35 cellular contexts compared by ENCODE assay signal in genomic region chr9:77770340-77770739, GRCh38.
DNase-seq lines count a peak whose midpoint lies in the region; ATAC-seq, FAIRE-seq and TF ChIP-seq lines count a peak whose summit lies in the region.
"Had no signal": no experiment of that assay in that cellular context is flagged by ENCODE, and none has a peak within 500 bp of the region (broad histone marks: within the 10 kb centered on the region; RNA-seq: fewer than 3 reads in every experiment).

No MANE protein-coding gene starts in this region.

- intact Hi-C loops in lower leg skin (cut with DNase I; ENCODE audit: low total_unique reads): no loop called here

- H3K27me3 ChIP-seq in CD4-positive, CD25-positive, alpha-beta regulatory T cell (ENCODE audit: control insufficient read depth, insufficient read depth, low read length): no peaks in the 10 kb centered on the region
- H3K27me3 ChIP-seq: gastrocnemius medialis, MG63, pancreas, uterus had no signal

- no peaks in the 10 kb centered on the region for H3K4me1 ChIP-seq in CD4-positive, CD25-positive, alpha-beta regulatory T cell (ENCODE audit: control insufficient read depth, insufficient read depth, low read length, poor library complexity, severe bottlenecking)
- H3K4me1 ChIP-seq: A549, gastrocnemius medialis, pancreas, uterus had no signal

- peaks cover 25% of the 10 kb centered on the region for H3K36me3 Mint-ChIP-seq in CD4-positive, CD25-positive, alpha-beta regulatory T cell
- H3K36me3 Mint-ChIP-seq: natural killer cell treated with Interleukin-12 subunit alpha and Interleukin-12 subunit beta and Interleukin-15 and Interleukin-18, amount 100 ng/mL, for 72 hours had no signal

- DNase-seq in CD4-positive, CD25-positive, alpha-beta regulatory T cell: no peak
- peak; percentile 15 for DNase-seq in astrocyte of the hippocampus (ENCODE audit: low read depth, low spot score)
- DNase-seq in frontal cortex (ENCODE audit: low spot score in 2 of 2): peak in 1 of 2 donors; percentile 28
- DNase-seq in pons (ENCODE audit: low spot score): peak; percentile 97
- DNase-seq in stimulated activated naive CD8-positive, alpha-beta T cell treated with anti-CD3 and anti-CD28 coated beads, Interleukin-15, Interleukin-2, amounts not matched to agents 100 U/mL and 50 U/mL, for 24 hours: no peak
- no peak for DNase-seq in DMS53 treated with DMSO at 0.1 percent for 48 hours (lab: John Stamatoyannopoulos, UW; ENCODE audit: unreplicated experiment)
- no peak for DNase-seq in kidney glomerular epithelial cell (lab: John Stamatoyannopoulos, UW)
- no peak for DNase-seq in lower leg skin (ENCODE audit: low spot score in 2 of 2)
- DNase-seq: activated CD4-positive, alpha-beta T cell treated with anti-CD3 and anti-CD28 coated beads for 48 hours; activated gamma-delta T cell; activated naive CD8-positive, alpha-beta T cell treated with anti-CD3 and anti-CD28 coated beads, Interleukin-2, amount 10 ng/mL, durations not matched to agents 7 days and 5 days; activated T-cell treated with anti-CD3 and anti-CD28 coated beads, Interleukin-2, amount 50 U/mL, for 24 hours; cerebellar nuclear complex; DMS53; effector memory CD4-positive, alpha-beta T cell; gastrocnemius medialis; GF-D8; KBM-7; left ventricle myocardium superior; MG63; mucosa of descending colon; NCI-H2029 treated with DMSO at 0.1 percent for 48 hours; NCI-H2227 treated with DMSO at 0.1 percent for 48 hours; pancreas; right cardiac atrium; SHP77; spleen; uterus had no signal

- H3K27ac ChIP-seq in CD4-positive, CD25-positive, alpha-beta regulatory T cell (ENCODE audit: insufficient read depth, low read length, poor library complexity, severe bottlenecking): no peak overlapping the region
- H3K27ac ChIP-seq: A549, pancreas, VCaP had no signal

- TF ChIP-seq CTCF in lower leg skin (IDR thresholded peaks at IDR 0.05): no peak

- peak overlapping the region in 1 of 4 donors; percentile 24 for H3K4me3 Mint-ChIP-seq in CD4-positive, CD25-positive, alpha-beta regulatory T cell
- H3K4me3 Mint-ChIP-seq: activated naive CD8-positive, alpha-beta T cell treated with anti-CD3 and anti-CD28 coated beads, Interleukin-2, amount 10 ng/mL, durations not matched to agents 7 days and 5 days; activated T-cell treated with anti-CD3 and anti-CD28 coated beads, Interleukin-2, amount 50 U/mL, for 24 hours; B cell; natural killer cell treated with Interleukin-12 subunit alpha and Interleukin-12 subunit beta and Interleukin-15 and Interleukin-18, amount 100 ng/mL, for 72 hours had no signal

- H3K4me1 Mint-ChIP-seq in CD4-positive, CD25-positive, alpha-beta regulatory T cell: peaks cover 18 to 54% (median 34%) of the 10 kb centered on the region in 4 donors
- H3K4me1 Mint-ChIP-seq: activated naive CD8-positive, alpha-beta T cell treated with anti-CD3 and anti-CD28 coated beads, Interleukin-2, amount 10 ng/mL, durations not matched to agents 7 days and 5 days; B cell had no signal

- TF ChIP-seq POLR2A in lower leg skin (IDR thresholded peaks at IDR 0.05): no peak

- H3K36me3 ChIP-seq in CD4-positive, CD25-positive, alpha-beta regulatory T cell (ENCODE audit: control insufficient read depth, insufficient read depth, low read length): peaks cover 8% of the 10 kb centered on the region
- H3K36me3 ChIP-seq: gastrocnemius medialis, MG63, pancreas, spleen, uterus had no signal

- peak overlapping the region in 2 of 3 donors; percentile 69 to 73 for H3K27ac Mint-ChIP-seq in CD4-positive, CD25-positive, alpha-beta regulatory T cell
- H3K27ac Mint-ChIP-seq: activated naive CD8-positive, alpha-beta T cell treated with anti-CD3 and anti-CD28 coated beads, Interleukin-2, amount 10 ng/mL, durations not matched to agents 7 days and 5 days; activated T-cell treated with anti-CD3 and anti-CD28 coated beads, Interleukin-2, amount 50 U/mL, for 24 hours; B cell; natural killer cell treated with Interleukin-12 subunit alpha and Interleukin-12 subunit beta and Interleukin-15 and Interleukin-18, amount 100 ng/mL, for 72 hours had no signal

- H3K9me3 Mint-ChIP-seq in CD4-positive, CD25-positive, alpha-beta regulatory T cell: peaks cover 0 to 5% (median 1%) of the 10 kb centered on the region in 7 donors
- H3K9me3 Mint-ChIP-seq: activated naive CD8-positive, alpha-beta T cell treated with anti-CD3 and anti-CD28 coated beads, Interleukin-2, amount 10 ng/mL, durations not matched to agents 7 days and 5 days; natural killer cell treated with Interleukin-12 subunit alpha and Interleukin-12 subunit beta and Interleukin-15 and Interleukin-18, amount 100 ng/mL, for 72 hours had no signal

- no peaks in the 10 kb centered on the region for H3K27me3 Mint-ChIP-seq in CD4-positive, CD25-positive, alpha-beta regulatory T cell
- H3K27me3 Mint-ChIP-seq: activated naive CD8-positive, alpha-beta T cell treated with anti-CD3 and anti-CD28 coated beads, Interleukin-2, amount 10 ng/mL, durations not matched to agents 7 days and 5 days; activated T-cell treated with anti-CD3 and anti-CD28 coated beads, Interleukin-2, amount 50 U/mL, for 24 hours; natural killer cell treated with Interleukin-12 subunit alpha and Interleukin-12 subunit beta and Interleukin-15 and Interleukin-18, amount 100 ng/mL, for 72 hours had no signal

- peak; percentile 72 for FAIRE-seq in frontal cortex (lab: Jason Lieb, UNC)
- FAIRE-seq: A549, pancreas had no signal

- H3K9me3 ChIP-seq in CD4-positive, CD25-positive, alpha-beta regulatory T cell (ENCODE audit: control insufficient read depth in 2 of 2, low read length in 2 of 2): peaks cover 3 to 4% of the 10 kb centered on the region in 2 experiments
- H3K9me3 ChIP-seq: A549, gastrocnemius medialis, MG63, pancreas, spleen, uterus had no signal

- WGBS in lower leg skin, 2 donors: 79 to 89% methylated on average over 6 of the region's 6 CpGs

- H3K4me3 ChIP-seq in CD4-positive, CD25-positive, alpha-beta regulatory T cell (ENCODE audit: low read depth, low read length): no peak overlapping the region
- H3K4me3 ChIP-seq in lower leg skin (ENCODE audit: low read depth, poor library complexity, severe bottlenecking): no peak overlapping the region
- H3K4me3 ChIP-seq: A549, gastrocnemius medialis, MG63, mucosa of descending colon, pancreas, spleen, uterus had no signal

- no peak for ATAC-seq in CD4-positive, CD25-positive, alpha-beta regulatory T cell (ENCODE audit: low read depth in 2 of 2)
- no peak for ATAC-seq in stimulated activated naive CD8-positive, alpha-beta T cell treated with anti-CD3 and anti-CD28 coated beads, Interleukin-15, Interleukin-2, amounts not matched to agents 100 U/mL and 50 U/mL, for 24 hours
- ATAC-seq: A549; esophagus mucosa; gastrocnemius medialis; HCT116; left ventricle myocardium superior; mucosa of descending colon; natural killer cell treated with Interleukin-12 subunit alpha and Interleukin-12 subunit beta and Interleukin-15 and Interleukin-18, amount 100 ng/mL, for 72 hours; Panc1; pancreas; right cardiac atrium had no signal

Comparison
In these comparisons a context has a peak if more than half of its experiments do, and no peak if none do; other contexts are left out.
1. DNase-seq: peak in astrocyte of the hippocampus (single experiment) and pons (single experiment); none in CD4-positive, CD25-positive, alpha-beta regulatory T cell (0 of 3), stimulated activated naive CD8-positive, alpha-beta T cell treated with anti-CD3 and anti-CD28 coated beads, Interleukin-15, Interleukin-2, amounts not matched to agents 100 U/mL and 50 U/mL, for 24 hours (single experiment), DMS53 treated with DMSO at 0.1 percent for 48 hours (single experiment), kidney glomerular epithelial cell (single experiment) and lower leg skin (0 of 2).